27 cellular contexts compared by ENCODE assay signal in genomic region chr2:210753386-210753785, GRCh38.
DNase-seq lines count a peak whose midpoint lies in the region; ATAC-seq, FAIRE-seq and TF ChIP-seq lines count a peak whose summit lies in the region.
"Had no signal": no experiment of that assay in that cellular context is flagged by ENCODE, and none has a peak within 500 bp of the region (broad histone marks: within the 10 kb centered on the region; RNA-seq: fewer than 3 reads in every experiment).

No MANE protein-coding gene starts in this region.

- H2BK120ac ChIP-seq in mesendoderm (ENCODE audit: low read depth, low read length): no peak overlapping the region

- H3K27me3 ChIP-seq in WERI-Rb-1 (ENCODE audit: insufficient read depth, low read depth, severe bottlenecking): no peaks in the 10 kb centered on the region
- H3K27me3 ChIP-seq in mesendoderm (ENCODE audit: insufficient read depth, low read length, poor library complexity): no peaks in the 10 kb centered on the region
- H3K27me3 ChIP-seq: BE2C, BLaER1 had no signal

- no peak overlapping the region for H3K4me2 ChIP-seq in mesendoderm (ENCODE audit: low read length)
- H3K4me2 ChIP-seq: BLaER1 had no signal

- H2BK15ac ChIP-seq in mesendoderm (replicated peaks; ENCODE audit: low read depth): peak overlapping the region; percentile 92

- no peak overlapping the region for H3K56ac ChIP-seq in mesendoderm (ENCODE audit: low read length)

- TF ChIP-seq CTCF in D721Med (IDR thresholded peaks at IDR 0.05; ENCODE audit: insufficient read depth, missing control alignments) (no peak), WERI-Rb-1 (IDR thresholded peaks at IDR 0.05; ENCODE audit: low read depth, low read length) (no peak)

- no peak for ATAC-seq in GM18873 (IDR thresholded peaks at IDR 0.05; ENCODE audit: low FRiP score, unreplicated experiment)
- ATAC-seq: GM12878 had no signal

- H3K27ac ChIP-seq in WERI-Rb-1 (peak overlapping the region; percentile 96), mesendoderm (ENCODE audit: low read depth, low read length) (no peak overlapping the region)
- H3K27ac ChIP-seq: BLaER1 had no signal

- H3K23ac ChIP-seq in mesendoderm (ENCODE audit: low read length): no peak overlapping the region

- H4K8ac ChIP-seq in mesendoderm (ENCODE audit: low read depth, low read length): no peak overlapping the region

- H3K18ac ChIP-seq in mesendoderm (ENCODE audit: low read length): no peak overlapping the region

- no peak overlapping the region for H3K9ac ChIP-seq in mesendoderm (ENCODE audit: low read length)
- H3K9ac ChIP-seq: BLaER1 had no signal

- no peak overlapping the region for H2AK5ac ChIP-seq in mesendoderm (ENCODE audit: low read length)

- H3K79me1 ChIP-seq in mesendoderm (ENCODE audit: low read length): no peaks in the 10 kb centered on the region

- H4K5ac ChIP-seq in mesendoderm (ENCODE audit: low read length): no peak overlapping the region

- H3K79me2 ChIP-seq in mesendoderm (ENCODE audit: control insufficient read depth, insufficient read depth, low read length): no peaks in the 10 kb centered on the region

- no peaks in the 10 kb centered on the region for H3K4me1 ChIP-seq in mesendoderm (ENCODE audit: control insufficient read depth, low read depth, low read length)
- H3K4me1 ChIP-seq: BE2C, BLaER1 had no signal

- H3K4me3 ChIP-seq in WERI-Rb-1 (ENCODE audit: low read depth, low read length) (no peak overlapping the region), mesendoderm (ENCODE audit: low read length) (no peak overlapping the region)
- H3K4me3 ChIP-seq: BLaER1, GM12878 had no signal

- peak; percentile 82 for FAIRE-seq in D721Med (lab: Jason Lieb, UNC)
- FAIRE-seq: A204.1, GM12878, GM12892, GM18507, GM19239 had no signal

- no peaks in the 10 kb centered on the region for H3K9me3 ChIP-seq in WERI-Rb-1 (ENCODE audit: severe bottlenecking)
- H3K9me3 ChIP-seq: BE2C, BLaER1 had no signal

- WGBS in mesendoderm (ENCODE audit: extremely low coverage, insufficient coverage, low lambda C conversion rate): no CpG with 5 or more reads among the region's 3 CpGs

- H3K4ac ChIP-seq in mesendoderm (ENCODE audit: low read depth, low read length): no peak overlapping the region

- H3K36me3 ChIP-seq in WERI-Rb-1: no peaks in the 10 kb centered on the region
- H3K36me3 ChIP-seq in mesendoderm (ENCODE audit: control insufficient read depth, insufficient read depth, low read length): no peaks in the 10 kb centered on the region
- H3K36me3 ChIP-seq: BE2C, BLaER1 had no signal

- H2BK5ac ChIP-seq in mesendoderm (ENCODE audit: low read length): no peak overlapping the region

- DNase-seq in D721Med (ENCODE audit: insufficient read length, low spot score) (no peak), WERI-Rb-1 (no peak), mesendoderm (no peak), D341Med (ENCODE audit: low spot score) (no peak), NCI-H1417 treated with DMSO at 0.1 percent for 48 hours (lab: John Stamatoyannopoulos, UW) (no peak)
- DNase-seq: 8988T; ACHN; BE2C; C1 segment of cervical spinal cord; CD4-positive, alpha-beta memory T cell; CD4-positive, CD25-positive, alpha-beta regulatory T cell; CD8-positive, alpha-beta memory T cell; COR-L47; DMS 273 treated with DMSO at 0.1 percent for 48 hours; DMS153; DMS53; DMS79; DND-41; EL; GDM1 had no signal
